ENCODE assay signal across 27 cellular contexts in genomic region chr22:47075568-47075967, GRCh38.
"Had no signal": no experiment of that assay in that cellular context is flagged by ENCODE, and none has a peak within 500 bp of the region (broad histone marks: within the 10 kb centered on the region; RNA-seq: fewer than 3 reads in every experiment).

No MANE protein-coding gene starts in this region.

- H3K9me3 ChIP-seq: colonic mucosa had no signal

- H3K4me1 ChIP-seq: ascending aorta, breast epithelium, colonic mucosa, gastrocnemius medialis, heart left ventricle had no signal

- H3K36me3 ChIP-seq: ascending aorta, breast epithelium, cardiac muscle cell, colonic mucosa, WERI-Rb-1 had no signal

- DNase-seq: activated B cell treated with CpG ODN at 0.5 μM for 24 hours; activated CD4-positive, alpha-beta T cell treated with anti-CD3 and anti-CD28 coated beads for 48 hours; activated CD4-positive, alpha-beta T cell treated with anti-CD3 and anti-CD28 coated beads, Interleukin-2, amount 50 U/mL, for 1 hour; activated CD4-positive, alpha-beta T cell treated with anti-CD3 and anti-CD28 coated beads, Interleukin-2, amount 50 U/mL, for 48 hours; activated CD8-positive, alpha-beta memory T cell treated with anti-CD3 and anti-CD28 coated beads for 24 hours; activated CD8-positive, alpha-beta T cell treated with anti-CD3 and anti-CD28 coated beads for 36 hours; activated effector memory CD4-positive, alpha-beta T cell treated with anti-CD3 and anti-CD28 coated beads, Interleukin-2, amount 50 U/mL, for 16 hours; activated naive CD4-positive, alpha-beta T cell treated with anti-CD3 and anti-CD28 coated beads for 36 hours; activated naive CD8-positive, alpha-beta T cell treated with anti-CD3 and anti-CD28 coated beads for 36 hours; activated naive CD8-positive, alpha-beta T cell treated with anti-CD3 and anti-CD28 coated beads, Interleukin-2, amount 50 U/mL, for 24 hours; activated T-cell treated with anti-CD3 and anti-CD28 coated beads, Interleukin-2, amount 50 U/mL, for 4 hours; central memory CD4-positive, alpha-beta T cell; cerebellar nuclear complex; colonic mucosa; effector memory CD4-positive, alpha-beta T cell; endodermal cell; foreskin fibroblast; gastrocnemius medialis; glutamatergic neuron; heart left ventricle; T1000; WERI-Rb-1 had no signal

- H3K27ac ChIP-seq: ascending aorta, breast epithelium, cardiac muscle cell, colonic mucosa, gastrocnemius medialis, heart left ventricle, WERI-Rb-1 had no signal

- ATAC-seq: activated CD4-positive, CD25-positive, alpha-beta regulatory T cell treated with anti-CD3 and anti-CD28 coated beads, Interleukin-2, amount 50 U/mL, for 24 hours; activated CD8-positive, alpha-beta T cell treated with anti-CD3 and anti-CD28 coated beads for 36 hours; activated naive CD8-positive, alpha-beta T cell treated with anti-CD3 and anti-CD28 coated beads, Interleukin-2, amount 50 U/mL, for 24 hours; activated T-cell treated with anti-CD3 and anti-CD28 coated beads, Interleukin-2, amount 50 U/mL, for 4 hours; esophagus mucosa; gastrocnemius medialis; heart left ventricle had no signal

- H3K4me3 ChIP-seq: ascending aorta, breast epithelium, cardiac muscle cell, colonic mucosa, gastrocnemius medialis, heart left ventricle had no signal

- H3K27me3 ChIP-seq: ascending aorta, breast epithelium, cardiac muscle cell, colonic mucosa, gastrocnemius medialis, heart left ventricle had no signal
